1 cellular context compared by ENCODE assay signal in genomic region chr15:45573961-45574629, GRCh38.
TF ChIP-seq lines count a peak whose summit lies in the region.

No MANE protein-coding gene starts in this region.

TF ChIP-seq in HepG2, 621 proteins besides CTCF, POLR2A, EP300 and RAD21 (continued from another document):
- TF ChIP-seq ZNF646 (CRISPR knock-in tag; IDR thresholded peaks at IDR 0.05) (no peak), HMGXB4 (CRISPR knock-in tag; IDR thresholded peaks at IDR 0.05; ENCODE audit: borderline replicate concordance in 1 of 2, low read depth in 1 of 2) (no peak), TAF1 (CRISPR knock-in tag; IDR thresholded peaks at IDR 0.05) (no peak), HOXA3 (CRISPR knock-in tag; IDR thresholded peaks at IDR 0.05) (peak; percentile 40; the same call in 1 of the 2 replicates), ZMYM4 (CRISPR knock-in tag; IDR thresholded peaks at IDR 0.05) (peak; percentile 36; the same call in 1 of the 2 replicates), MYPOP (CRISPR knock-in tag; IDR thresholded peaks at IDR 0.05) (no peak), ZBTB33 (CRISPR knock-in tag; IDR thresholded peaks at IDR 0.05) (no peak), ZFP36L1 (CRISPR knock-in tag; IDR thresholded peaks at IDR 0.05) (no peak), NFYB (CRISPR knock-in tag; IDR thresholded peaks at IDR 0.05) (0 out of 2 replicates have a peak, but pooled peaks have one; percentile 16), SUZ12 (IDR thresholded peaks at IDR 0.05; ENCODE audit: low read depth, low read length) (no peak), FOXC1 (CRISPR knock-in tag; IDR thresholded peaks at IDR 0.05; ENCODE audit: borderline replicate concordance) (peak; percentile 59; the same call in 1 of the 2 replicates), ZBTB25 (CRISPR knock-in tag; IDR thresholded peaks at IDR 0.05) (no peak), ZNF790 (CRISPR knock-in tag; IDR thresholded peaks at IDR 0.05; ENCODE audit: borderline replicate concordance) (no peak), GATAD2A (CRISPR knock-in tag; IDR thresholded peaks at IDR 0.05) (0 out of 2 replicates have a peak, but pooled peaks have one; percentile 34), PITX1 (CRISPR knock-in tag; IDR thresholded peaks at IDR 0.05) (0 out of 2 replicates have a peak, but pooled peaks have one; percentile 16), SIN3A (IDR thresholded peaks at IDR 0.05; ENCODE audit: borderline replicate concordance, low read depth, low read length) (no peak), RFXANK (CRISPR knock-in tag; IDR thresholded peaks at IDR 0.05) (no peak), BRD4 (CRISPR knock-in tag; IDR thresholded peaks at IDR 0.05) (no peak), ZNF768 (CRISPR knock-in tag; IDR thresholded peaks at IDR 0.05) (no peak)
- TF ChIP-seq, protein P1, sequence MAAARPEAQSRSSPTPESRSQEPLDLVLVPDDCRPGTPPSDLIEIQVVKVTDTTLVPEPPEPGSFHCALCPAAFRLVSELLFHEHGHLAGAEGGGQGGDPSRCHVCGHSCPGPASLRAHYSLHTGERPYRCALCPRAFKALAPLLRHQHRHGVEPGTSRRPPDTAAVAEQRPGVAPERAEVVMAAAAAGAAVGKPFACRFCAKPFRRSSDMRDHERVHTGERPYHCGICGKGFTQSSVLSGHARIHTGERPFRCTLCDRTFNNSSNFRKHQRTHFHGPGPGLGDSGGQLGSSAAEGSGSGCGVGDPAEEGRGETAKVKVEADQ (CRISPR knock-in tag; IDR thresholded peaks at IDR 0.05; ENCODE audit: borderline replicate concordance), result no peak
- TF ChIP-seq, protein P2, sequence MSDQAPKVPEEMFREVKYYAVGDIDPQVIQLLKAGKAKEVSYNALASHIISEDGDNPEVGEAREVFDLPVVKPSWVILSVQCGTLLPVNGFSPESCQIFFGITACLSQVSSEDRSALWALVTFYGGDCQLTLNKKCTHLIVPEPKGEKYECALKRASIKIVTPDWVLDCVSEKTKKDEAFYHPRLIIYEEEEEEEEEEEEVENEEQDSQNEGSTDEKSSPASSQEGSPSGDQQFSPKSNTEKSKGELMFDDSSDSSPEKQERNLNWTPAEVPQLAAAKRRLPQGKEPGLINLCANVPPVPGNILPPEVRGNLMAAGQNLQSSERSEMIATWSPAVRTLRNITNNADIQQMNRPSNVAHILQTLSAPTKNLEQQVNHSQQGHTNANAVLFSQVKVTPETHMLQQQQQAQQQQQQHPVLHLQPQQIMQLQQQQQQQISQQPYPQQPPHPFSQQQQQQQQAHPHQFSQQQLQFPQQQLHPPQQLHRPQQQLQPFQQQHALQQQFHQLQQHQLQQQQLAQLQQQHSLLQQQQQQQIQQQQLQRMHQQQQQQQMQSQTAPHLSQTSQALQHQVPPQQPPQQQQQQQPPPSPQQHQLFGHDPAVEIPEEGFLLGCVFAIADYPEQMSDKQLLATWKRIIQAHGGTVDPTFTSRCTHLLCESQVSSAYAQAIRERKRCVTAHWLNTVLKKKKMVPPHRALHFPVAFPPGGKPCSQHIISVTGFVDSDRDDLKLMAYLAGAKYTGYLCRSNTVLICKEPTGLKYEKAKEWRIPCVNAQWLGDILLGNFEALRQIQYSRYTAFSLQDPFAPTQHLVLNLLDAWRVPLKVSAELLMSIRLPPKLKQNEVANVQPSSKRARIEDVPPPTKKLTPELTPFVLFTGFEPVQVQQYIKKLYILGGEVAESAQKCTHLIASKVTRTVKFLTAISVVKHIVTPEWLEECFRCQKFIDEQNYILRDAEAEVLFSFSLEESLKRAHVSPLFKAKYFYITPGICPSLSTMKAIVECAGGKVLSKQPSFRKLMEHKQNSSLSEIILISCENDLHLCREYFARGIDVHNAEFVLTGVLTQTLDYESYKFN (CRISPR knock-in tag; conservative IDR thresholded peaks at IDR 0.05), result no peak
